17 cellular contexts compared by ENCODE assay signal in the genomic region with DNA sequence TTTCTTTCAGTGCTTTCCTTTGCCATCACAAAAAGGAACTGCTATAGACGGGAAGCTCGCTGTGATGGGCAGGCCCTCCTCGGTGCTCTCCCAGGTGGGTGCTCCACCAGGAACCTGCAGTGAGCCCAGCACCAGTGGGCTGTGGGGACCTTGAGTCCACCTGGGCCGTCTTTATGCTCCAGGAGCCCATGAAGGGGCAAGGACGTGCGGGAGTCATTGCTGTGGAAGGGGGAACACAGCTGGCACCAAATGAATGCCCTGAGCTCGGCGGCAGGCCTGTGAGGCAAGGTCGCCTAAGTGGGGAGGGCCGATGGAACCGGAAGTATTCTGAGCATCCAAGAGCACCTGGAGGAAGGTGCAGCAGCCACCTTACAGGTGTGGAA. TPM values are rescaled to one million over a fixed set of nuclear protein-coding genes. Genes with fewer than 3 reads are reported as not detected.
DNase-seq lines count a peak whose midpoint lies in the region; ATAC-seq and TF ChIP-seq lines count a peak whose summit lies in the region.
"Had no signal": no experiment of that assay in that cellular context is flagged by ENCODE, and none has a peak within 500 bp of the region (broad histone marks: within the 10 kb centered on the region; RNA-seq: fewer than 3 reads in every experiment).

No MANE protein-coding gene starts in this region.

- peak overlapping the region; percentile 84 to 86 for H3K27ac Mint-ChIP-seq in effector memory CD8-positive, alpha-beta T cell

- H3K27ac ChIP-seq in OCI-LY7 (ENCODE audit: low read depth, low read length, poor library complexity, severe bottlenecking), result peak overlapping the region; percentile 44
- H3K27ac ChIP-seq: SJSA1 had no signal

- H3K4me3 ChIP-seq in OCI-LY7 (ENCODE audit: low read depth, low read length, poor library complexity, severe bottlenecking), result no peak overlapping the region
- H3K4me3 ChIP-seq: SJSA1 had no signal

- H3K4me1 ChIP-seq in OCI-LY7 (ENCODE audit: insufficient read depth, low read length, poor library complexity, severe bottlenecking), result peaks cover 46% of the 10 kb centered on the region
- H3K4me1 ChIP-seq: Caco-2, SJSA1 had no signal

- H3K79me2 ChIP-seq in OCI-LY7 (ENCODE audit: insufficient read depth, low read depth, low read length), result no peaks in the 10 kb centered on the region

- no peak overlapping the region for H2AFZ ChIP-seq in OCI-LY7 (ENCODE audit: low read length)

- peaks cover 20 to 27% of the 10 kb centered on the region in 2 donors for H3K4me1 Mint-ChIP-seq in effector memory CD8-positive, alpha-beta T cell (ENCODE audit: low read depth in 2 of 2)

- H3K9me3 Mint-ChIP-seq in effector memory CD8-positive, alpha-beta T cell, result no peaks in the 10 kb centered on the region

- in situ Hi-C loops in ACHN (cut with HindIII; ENCODE audit: low pct_ligation_motif_present, low pct_unique_long_range_greater_than_20kb, low sequenced_read_pairs), result no loop called here

- DNase-seq in Right ventricle myocardium inferior (ENCODE audit: missing footprints) (peak; percentile 59), cardiac septum (ENCODE audit: low spot score) (no peak), OCI-LY7 (ENCODE audit: low spot score) (no peak), iPS-NIHi7 (ENCODE audit: extremely low spot score) (no peak), ACHN (no peak)
- no peak for DNase-seq in effector memory CD8-positive, alpha-beta T cell
- no peak for DNase-seq in stimulated activated CD4-positive, alpha-beta T cell treated with anti-CD3 and anti-CD28 coated beads, Interleukin-2, amount 100 ng/mL, for 48 hours
- DNase-seq: 8988T, Caco-2, NCI-H1930, NCI-H2171, NCI-H446 treated with DMSO at 0.1 percent for 48 hours, RPMI8226 had no signal

- POLR2A ChIA-PET in OCI-LY7 (lab: Charles Lee), result interaction anchor here (0.7 kb wide), 1 partner anchor 12 kb away, joined by 4 read pairs; no protein-coding TSS in a partner anchor

- no peak overlapping the region for H3K4me3 Mint-ChIP-seq in effector memory CD8-positive, alpha-beta T cell

- H4K20me1 ChIP-seq in OCI-LY7 (ENCODE audit: insufficient read depth, low read length), result no peaks in the 10 kb centered on the region

- ATAC-seq in Right ventricle myocardium inferior (no peak), GM21737 (IDR thresholded peaks at IDR 0.05; ENCODE audit: unreplicated experiment) (no peak)
- ATAC-seq in effector memory CD8-positive, alpha-beta T cell (replicated peaks), result no peak
- ATAC-seq: HepG2 had no signal

- H3K9me2 ChIP-seq in OCI-LY7 (ENCODE audit: insufficient read depth, low read length), result no peaks in the 10 kb centered on the region

- intact Hi-C loops in Right ventricle myocardium inferior (cut with DNase I) (no loop called here), cardiac septum (cut with DNase I) (no loop called here), OCI-LY7 (cut with micrococcal nuclease; ENCODE audit: unreplicated experiment) (no loop called here)

- no peaks in the 10 kb centered on the region for H3K9me3 ChIP-seq in OCI-LY7 (ENCODE audit: low read length)
- H3K9me3 ChIP-seq: Caco-2, SJSA1 had no signal

- no TSS peak for BruUV-seq in OCI-LY7 (replicated peaks; lab: Mats Ljungman, UMichigan)

- H3K36me3 ChIP-seq in OCI-LY7 (ENCODE audit: insufficient read depth, low read length), result peaks cover 55% of the 10 kb centered on the region

- no peak for TF ChIP-seq CTCF in OCI-LY7 (conservative IDR thresholded peaks at IDR 0.05; ENCODE audit: low read length)

- H3K4me2 ChIP-seq in OCI-LY7 (ENCODE audit: low read length), result peak overlapping the region; percentile 21; the same call in 1 of the 2 replicates

- no peaks in the 10 kb centered on the region for H3K27me3 Mint-ChIP-seq in effector memory CD8-positive, alpha-beta T cell

- CTCF ChIA-PET in OCI-LY7 (lab: Charles Lee; ENCODE audit: unreplicated experiment), result interaction anchor here (0.9 kb wide), 1 partner anchor 40 kb away, joined by 3 read pairs; no protein-coding TSS in a partner anchor

- H3K36me3 Mint-ChIP-seq in effector memory CD8-positive, alpha-beta T cell (ENCODE audit: insufficient read depth), result peaks cover 58% of the 10 kb centered on the region

RNA-seq across cellular contexts. Expression of a gene that starts 36.8 kb away (rescaled TPM):
- total RNA-seq in Right ventricle myocardium inferior (not detected), cardiac septum (0.19 TPM), OCI-LY7 (2022) (not detected in 2 replicates)
- total RNA-seq in OCI-LY7 (2014; rRNA removed; shearing (Covaris generic)), result 0.05 TPM in 1 of 2 replicates, not detected in the other
- total RNA-seq: Caco-2, H4, HepG2, SJSA1 had no signal

RNA-seq across cellular contexts. Expression of a gene that starts 41.8 kb away (rescaled TPM):
- total RNA-seq in Right ventricle myocardium inferior (13.4 TPM), cardiac septum (14.7 TPM), OCI-LY7 (2022) (57.3 and 63.6 TPM in 2 replicates)
- 47.7 and 69.1 TPM in 2 replicates for total RNA-seq in OCI-LY7 (2014; rRNA removed; shearing (Covaris generic))
